8 cellular contexts compared by ENCODE assay signal in genomic region chr3:11719406-11720219, GRCh38.
DNase-seq lines count a peak whose midpoint lies in the region; ATAC-seq and TF ChIP-seq lines count a peak whose summit lies in the region.

No MANE protein-coding gene starts in this region.

- H3K79me2 ChIP-seq in osteoblast (ENCODE audit: insufficient read depth, low read length), result peaks cover 19% of the 10 kb centered on the region

- peak; percentile 65 for DNase-seq in COR-L47 (lab: John Stamatoyannopoulos, UW)
- peak; percentile 88 for DNase-seq in HT-29 (ENCODE audit: low spot score)
- peak; percentile 60 for DNase-seq in glutamatergic neuron
- DNase-seq in osteoblast (ENCODE audit: insufficient read length, low spot score, missing footprints), result peak; percentile 96

- H3K4me3 Mint-ChIP-seq in activated naive CD8-positive, alpha-beta T cell, result peak overlapping the region; percentile 47
- no peak overlapping the region for H3K4me3 Mint-ChIP-seq in glutamatergic neuron (ENCODE audit: unreplicated experiment)

- H3K4me2 ChIP-seq in osteoblast (ENCODE audit: insufficient read depth, low read length), result peak overlapping the region; percentile 83

- peak; percentile 67; the same call in 1 of the 2 replicates for TF ChIP-seq POLR2A in Raji (IDR thresholded peaks at IDR 0.05; ENCODE audit: insufficient read depth, low read depth, low read length)

- H3K36me3 Mint-ChIP-seq in activated naive CD8-positive, alpha-beta T cell, result no peaks in the 10 kb centered on the region
- no peaks in the 10 kb centered on the region for H3K36me3 Mint-ChIP-seq in glutamatergic neuron (ENCODE audit: unreplicated experiment)

- H3K36me3 ChIP-seq in osteoblast (ENCODE audit: insufficient read depth, low read length), result no peaks in the 10 kb centered on the region
- no peaks in the 10 kb centered on the region for H3K36me3 ChIP-seq in thymus (ENCODE audit: control insufficient read depth, insufficient read depth)

- no peak overlapping the region for H2AFZ ChIP-seq in osteoblast (ENCODE audit: low read length)

- peaks cover 19% of the 10 kb centered on the region for H3K4me1 Mint-ChIP-seq in activated naive CD8-positive, alpha-beta T cell (ENCODE audit: low read depth)
- peaks cover 6% of the 10 kb centered on the region for H3K4me1 Mint-ChIP-seq in glutamatergic neuron (ENCODE audit: low read depth, unreplicated experiment)

- H3K27me3 ChIP-seq in osteoblast (ENCODE audit: insufficient read depth, low read length), result peaks cover 5% of the 10 kb centered on the region
- peaks cover 7% of the 10 kb centered on the region for H3K27me3 ChIP-seq in thymus (ENCODE audit: control insufficient read depth, insufficient read depth)

- TF ChIP-seq CTCF in glutamatergic neuron (IDR thresholded peaks at IDR 0.05; ENCODE audit: partially characterized antibody, unreplicated experiment) (no peak), osteoblast (IDR thresholded peaks at IDR 0.05; ENCODE audit: extremely low read depth, low read depth, low read length) (no peak)

- peak; percentile 58 for ATAC-seq in GM21360 (IDR thresholded peaks at IDR 0.05; ENCODE audit: unreplicated experiment)

- no peaks in the 10 kb centered on the region for H3K9me3 ChIP-seq in osteoblast (ENCODE audit: low read depth, low read length)
- no peaks in the 10 kb centered on the region for H3K9me3 ChIP-seq in thymus (ENCODE audit: control insufficient read depth)

- H3K4me1 ChIP-seq in osteoblast (ENCODE audit: insufficient read depth, low read length), result peaks cover 16% of the 10 kb centered on the region
- H3K4me1 ChIP-seq in thymus (ENCODE audit: control insufficient read depth, insufficient read depth, low read length), result peaks cover 4% of the 10 kb centered on the region

- peaks cover 2% of the 10 kb centered on the region for H4K20me1 ChIP-seq in osteoblast (ENCODE audit: insufficient read depth, low read length)

- under 1% methylated on average over 105 of the region's 105 CpGs for WGBS in thymus

- H3K9me3 Mint-ChIP-seq in activated naive CD8-positive, alpha-beta T cell (ENCODE audit: low read depth), result no peaks in the 10 kb centered on the region
- H3K9me3 Mint-ChIP-seq in glutamatergic neuron (ENCODE audit: unreplicated experiment), result peaks cover 6% of the 10 kb centered on the region

- peaks cover 2% of the 10 kb centered on the region for H3K27me3 Mint-ChIP-seq in activated naive CD8-positive, alpha-beta T cell
- H3K27me3 Mint-ChIP-seq in glutamatergic neuron (ENCODE audit: unreplicated experiment), result peaks cover 5% of the 10 kb centered on the region

- peak overlapping the region; percentile 84 for H3K4me3 ChIP-seq in osteoblast (ENCODE audit: insufficient read depth, low read length)
- peak overlapping the region; percentile 69 for H3K4me3 ChIP-seq in thymus (ENCODE audit: low read length)

- H3K27ac Mint-ChIP-seq in activated naive CD8-positive, alpha-beta T cell, result no peak overlapping the region
- no peak overlapping the region for H3K27ac Mint-ChIP-seq in glutamatergic neuron (ENCODE audit: unreplicated experiment)

- H3K27ac ChIP-seq in osteoblast (ENCODE audit: low read depth, low read length) (no peak overlapping the region), thymus (ENCODE audit: low read depth) (peak overlapping the region; percentile 89)
